In genomic region chr5:35089688-35090314, GRCh38 we compare ENCODE assay signal across 9 cellular contexts. TPM values are rescaled to one million over a fixed set of nuclear protein-coding genes. Genes with fewer than 3 reads are reported as not detected.
DNase-seq lines count a peak whose midpoint lies in the region; ATAC-seq, FAIRE-seq and TF ChIP-seq lines count a peak whose summit lies in the region.
"Had no signal": no experiment of that assay in that cellular context is flagged by ENCODE, and none has a peak within 500 bp of the region (broad histone marks: within the 10 kb centered on the region; RNA-seq: fewer than 3 reads in every experiment).

No MANE protein-coding gene starts in this region.

- H3K4me1 Mint-ChIP-seq in activated T-cell treated with anti-CD3 and anti-CD28 coated beads, Interleukin-2, amount 50 U/mL, for 4 hours (ENCODE audit: low read depth) = no peaks in the 10 kb centered on the region

- peak in 1 of 2 donors; percentile 55 for ATAC-seq in activated T-cell treated with anti-CD3 and anti-CD28 coated beads, Interleukin-2, amount 50 U/mL, for 4 hours
- ATAC-seq in pancreas = peak; percentile 75 to 92 (median 91)

- TF ChIP-seq POLR2A in vagina (IDR thresholded peaks at IDR 0.05) = no peak

- POLR2A ChIA-PET in OCI-LY7 (lab: Charles Lee) = no interaction called here

- TF ChIP-seq CTCF in OCI-LY7 (conservative IDR thresholded peaks at IDR 0.05; ENCODE audit: low read length) (peak; percentile 86), fibroblast of pulmonary artery (IDR thresholded peaks at IDR 0.05; ENCODE audit: low read length, missing control alignments) (peak; percentile 90), pancreas (IDR thresholded peaks at IDR 0.05) (peak in 3 of 4 donors; percentile 55 to 66 (median 62)), vagina (IDR thresholded peaks at IDR 0.05) (peak in 2 of 3 experiments; percentile 56 to 62)

- no peaks in the 10 kb centered on the region for H3K9me2 ChIP-seq in OCI-LY7 (ENCODE audit: insufficient read depth, low read length)

- peak; percentile 25 for DNase-seq in NCI-H2227 (lab: John Stamatoyannopoulos, UW; ENCODE audit: unreplicated experiment)
- DNase-seq in NCI-H2227 treated with DMSO at 0.1 percent for 48 hours (lab: John Stamatoyannopoulos, UW) = no peak
- peak; percentile 23 for DNase-seq in HPDE6-E6E7 (ENCODE audit: extremely low spot score)
- peak; percentile 56 for DNase-seq in OCI-LY7 (ENCODE audit: low spot score)
- peak; percentile 41 for DNase-seq in activated T-cell treated with anti-CD3 and anti-CD28 coated beads, Interleukin-2, amount 50 U/mL, for 4 hours
- DNase-seq in fibroblast of pulmonary artery (ENCODE audit: low read depth) = peak; percentile 81
- DNase-seq in pancreas = peak in 3 of 6 donors; percentile 42 to 76 (median 47)
- DNase-seq in vagina (ENCODE audit: extremely low spot score in 2 of 2) = no peak

- no peak overlapping the region for H3K27ac ChIP-seq in OCI-LY7 (ENCODE audit: low read depth, low read length, poor library complexity, severe bottlenecking)
- no peak overlapping the region for H3K27ac ChIP-seq in pancreas
- H3K27ac ChIP-seq in vagina = no peak overlapping the region

- H3K9me3 Mint-ChIP-seq in activated T-cell treated with anti-CD3 and anti-CD28 coated beads, Interleukin-2, amount 50 U/mL, for 4 hours = no peaks in the 10 kb centered on the region

- H3K4me3 ChIP-seq in OCI-LY7 (ENCODE audit: low read depth, low read length, poor library complexity, severe bottlenecking) (no peak overlapping the region), fibroblast of pulmonary artery (replicated peaks; ENCODE audit: low read depth, low read length) (no peak overlapping the region), pancreas (no peak overlapping the region), vagina (no peak overlapping the region)

- H3K36me3 Mint-ChIP-seq in activated T-cell treated with anti-CD3 and anti-CD28 coated beads, Interleukin-2, amount 50 U/mL, for 4 hours (ENCODE audit: insufficient read depth) = no peaks in the 10 kb centered on the region

- no peak overlapping the region for H3K4me3 Mint-ChIP-seq in activated T-cell treated with anti-CD3 and anti-CD28 coated beads, Interleukin-2, amount 50 U/mL, for 4 hours

- no TSS peak for BruUV-seq in OCI-LY7 (replicated peaks; lab: Mats Ljungman, UMichigan)

- H3K9me3 ChIP-seq in OCI-LY7 (ENCODE audit: low read length) (no peaks in the 10 kb centered on the region), pancreas (no peaks in the 10 kb centered on the region), vagina (no peaks in the 10 kb centered on the region)

- peaks cover 1% of the 10 kb centered on the region for H3K27me3 Mint-ChIP-seq in activated T-cell treated with anti-CD3 and anti-CD28 coated beads, Interleukin-2, amount 50 U/mL, for 4 hours (ENCODE audit: low read depth)

- no peaks in the 10 kb centered on the region for H3K27me3 ChIP-seq in pancreas
- H3K27me3 ChIP-seq in vagina = no peaks in the 10 kb centered on the region

- no peak for FAIRE-seq in pancreas (lab: Jason Lieb, UNC)

- H3K79me2 ChIP-seq in OCI-LY7 (ENCODE audit: insufficient read depth, low read depth, low read length) = no peaks in the 10 kb centered on the region

- no peak overlapping the region for H2AFZ ChIP-seq in OCI-LY7 (ENCODE audit: low read length)

- H3K4me2 ChIP-seq in OCI-LY7 (ENCODE audit: low read length) = no peak overlapping the region

- intact Hi-C loops in OCI-LY7 (cut with micrococcal nuclease; ENCODE audit: unreplicated experiment) = loop anchor here (1.0 to 10.0 kb wide), 4 partner anchors 113 to 836 kb away; no protein-coding TSS in a partner anchor
- intact Hi-C loops in pancreas (cut with DNase I) = loop anchor here in 2 of 3 donors (10.0 kb wide), 2 partner anchors 105 to 835 kb away; no protein-coding TSS in a partner anchor
- intact Hi-C loops in vagina (cut with DNase I) = loop anchor here (5.0 kb wide), 1 partner anchor 838 kb away; no protein-coding TSS in a partner anchor

- CTCF ChIA-PET in OCI-LY7 (lab: Charles Lee; ENCODE audit: unreplicated experiment) = no interaction called here

- no peaks in the 10 kb centered on the region for H4K20me1 ChIP-seq in OCI-LY7 (ENCODE audit: insufficient read depth, low read length)

- H3K4me1 ChIP-seq in OCI-LY7 (ENCODE audit: insufficient read depth, low read length, poor library complexity, severe bottlenecking) (no peaks in the 10 kb centered on the region), pancreas (peaks cover 0 to 5% (median 0%) of the 10 kb centered on the region in 3 donors), vagina (peaks cover 29% of the 10 kb centered on the region)

- 74% methylated on average over 5 of the region's 5 CpGs for WGBS in pancreas, 2 donors

- H3K36me3 ChIP-seq in OCI-LY7 (ENCODE audit: insufficient read depth, low read length) = no peaks in the 10 kb centered on the region
- no peaks in the 10 kb centered on the region for H3K36me3 ChIP-seq in pancreas
- no peaks in the 10 kb centered on the region for H3K36me3 ChIP-seq in vagina

RNA-seq across cellular contexts. Expression of gene AGXT2, which starts 42.1 kb away (rescaled TPM):
- total RNA-seq in OCI-LY7 (2014; rRNA removed; shearing (Covaris generic)) = not detected in 2 replicates
- total RNA-seq in OCI-LY7 (2022) (not detected in 2 replicates), pancreas (not detected), vagina (not detected)
- total RNA-seq in activated T-cell treated with anti-CD3 and anti-CD28 coated beads, Interleukin-2, amount 50 U/mL, for 4 hours = not detected
- not detected for polyA plus RNA-seq in pancreas
- total RNA-seq: mononuclear cell had no signal

Comparison
In these comparisons a context has a peak if more than half of its experiments do, and no peak if none do; other contexts are left out.
1. DNase-seq: peak in NCI-H2227 (single experiment), HPDE6-E6E7 (single experiment), OCI-LY7 (single experiment), activated T-cell treated with anti-CD3 and anti-CD28 coated beads, Interleukin-2, amount 50 U/mL, for 4 hours (single experiment) and fibroblast of pulmonary artery (single experiment); none in NCI-H2227 treated with DMSO at 0.1 percent for 48 hours (single experiment) and vagina (0 of 2).
2. Peak in every context shown above with its lines, with median percentiles within 50 percentile points of each other: CTCF ChIP-seq.